18 cellular contexts compared by ENCODE assay signal in genomic region chr14:94158239-94158888, GRCh38. TPM values are rescaled to one million over a fixed set of nuclear protein-coding genes. Genes with fewer than 3 reads are reported as not detected.
A peak's percentile ranks its signal among the peaks of the same experiment; 100 is the strongest.
DNase-seq lines count a peak whose midpoint lies in the region; ATAC-seq, FAIRE-seq and TF ChIP-seq lines count a peak whose summit lies in the region.
"Had no signal": no experiment of that assay in that cellular context is flagged by ENCODE, and none has a peak within 500 bp of the region (broad histone marks: within the 10 kb centered on the region; RNA-seq: fewer than 3 reads in every experiment).

No MANE protein-coding gene starts in this region.

- DNase-seq in activated T-helper 1 cell treated with Interleukin-2 at 50 U/mL for 16 hours (ENCODE audit: low read depth), result peak; percentile 14
- no peak for DNase-seq in activated T-helper 1 cell treated with anti-CD3 and anti-CD28 coated beads, Interleukin-12 subunit alpha, Interleukin-12 subunit beta, Interleukin-2, Interleukin-4 antibody, amounts not matched to agents 30 ng/mL and 10 ng/mL and 1 ng/mL, durations not matched to agents 14 hours and 24 hours and 36 hours (ENCODE audit: low spot score)
- peak; percentile 73 for DNase-seq in activated CD4-positive, alpha-beta memory T cell treated with anti-CD3 and anti-CD28 coated beads, Interleukin-2, amount 10 ng/mL, durations not matched to agents 7 days and 5 days
- DNase-seq in left lobe of liver (ENCODE audit: low spot score), result no peak
- DNase-seq in GM12891 (ENCODE audit: insufficient read length, low spot score), result no peak
- no peak for DNase-seq in NCI-H82 treated with DMSO at 0.1 percent for 48 hours (lab: John Stamatoyannopoulos, UW; ENCODE audit: unreplicated experiment)
- DNase-seq: amniotic stem cell, HFFc6, IMR-90, SIG-M5, T1000 had no signal

- no peak overlapping the region for H3K27ac ChIP-seq in HEK293 (ENCODE audit: extremely low read depth, low read depth, low read length)
- H3K27ac ChIP-seq: epithelial cell of prostate, gastroesophageal sphincter had no signal

- peak; percentile 78 for ATAC-seq in left lobe of liver
- no peak for ATAC-seq in GM18505 (IDR thresholded peaks at IDR 0.05; ENCODE audit: unreplicated experiment)
- ATAC-seq: gastroesophageal sphincter had no signal

- no peaks in the 10 kb centered on the region for H3K36me3 ChIP-seq in HEK293 (ENCODE audit: control insufficient read depth in 2 of 2, insufficient read depth in 1 of 2, low read length in 2 of 2)
- H3K36me3 ChIP-seq: gastroesophageal sphincter had no signal

- peaks cover 33% of the 10 kb centered on the region for H3K4me1 Mint-ChIP-seq in activated T-helper 1 cell treated with anti-CD3 and anti-CD28 coated beads, Interleukin-12 subunit alpha, Interleukin-12 subunit beta, Interleukin-2, Interleukin-4 antibody, amounts not matched to agents 30 ng/mL and 10 ng/mL and 1 ng/mL, durations not matched to agents 14 hours and 24 hours and 36 hours (ENCODE audit: low read depth)
- peaks cover 54% of the 10 kb centered on the region for H3K4me1 Mint-ChIP-seq in activated CD4-positive, alpha-beta memory T cell treated with anti-CD3 and anti-CD28 coated beads, Interleukin-2, amount 10 ng/mL, durations not matched to agents 7 days and 5 days

- H3K4me3 ChIP-seq in HEK293 (ENCODE audit: low read depth, low read length), result no peak overlapping the region
- H3K4me3 ChIP-seq: gastroesophageal sphincter had no signal

- peaks cover 2% of the 10 kb centered on the region for H3K27me3 Mint-ChIP-seq in activated T-helper 1 cell treated with anti-CD3 and anti-CD28 coated beads, Interleukin-12 subunit alpha, Interleukin-12 subunit beta, Interleukin-2, Interleukin-4 antibody, amounts not matched to agents 30 ng/mL and 10 ng/mL and 1 ng/mL, durations not matched to agents 14 hours and 24 hours and 36 hours (ENCODE audit: insufficient read depth)
- no peaks in the 10 kb centered on the region for H3K27me3 Mint-ChIP-seq in activated CD4-positive, alpha-beta memory T cell treated with anti-CD3 and anti-CD28 coated beads, Interleukin-2, amount 10 ng/mL, durations not matched to agents 7 days and 5 days

- no peaks in the 10 kb centered on the region for H3K9me3 Mint-ChIP-seq in activated T-helper 1 cell treated with anti-CD3 and anti-CD28 coated beads, Interleukin-12 subunit alpha, Interleukin-12 subunit beta, Interleukin-2, Interleukin-4 antibody, amounts not matched to agents 30 ng/mL and 10 ng/mL and 1 ng/mL, durations not matched to agents 14 hours and 24 hours and 36 hours
- no peaks in the 10 kb centered on the region for H3K9me3 Mint-ChIP-seq in activated CD4-positive, alpha-beta memory T cell treated with anti-CD3 and anti-CD28 coated beads, Interleukin-2, amount 10 ng/mL, durations not matched to agents 7 days and 5 days
- H3K9me3 Mint-ChIP-seq: HFFc6 had no signal

- CTCF ChIA-PET in HEK293 (lab: Yijun Ruan, JAX), result interaction anchor here (1.0 to 2.1 kb wide), 2 partner anchors 13 to 21 kb away, joined by 3 to 10 read pairs; no protein-coding TSS in a partner anchor
- CTCF ChIA-PET in activated CD4-positive, alpha-beta memory T cell treated with anti-CD3 and anti-CD28 coated beads, Interleukin-2, amount 10 ng/mL, durations not matched to agents 7 days and 5 days (lab: Charles Lee), result interaction anchor here (1.3 to 5.0 kb wide), 5 partner anchors 22 to 218 kb away, joined by 4 to 35 read pairs (median 9); no protein-coding TSS in a partner anchor

- no peaks in the 10 kb centered on the region for H3K9me3 ChIP-seq in HEK293 (ENCODE audit: control insufficient read depth, insufficient read depth, low read depth, low read length)
- H3K9me3 ChIP-seq: gastroesophageal sphincter had no signal

- no peak for TF ChIP-seq CTCF in HEK293 (tag by site-specific recombination; IDR thresholded peaks at IDR 0.05)

- no peak for TF ChIP-seq POLR2A in GM12891 (IDR thresholded peaks at IDR 0.05; ENCODE audit: low read depth, low read length)
- TF ChIP-seq POLR2A in GM18505 (IDR thresholded peaks at IDR 0.05; ENCODE audit: borderline replicate concordance, extremely low read depth, insufficient read depth, insufficient read length), result no peak

- FAIRE-seq in GM12891 (lab: Jason Lieb, UNC), result no peak
- FAIRE-seq: colon, GM18507 had no signal

- intact Hi-C loops in activated T-helper 1 cell treated with anti-CD3 and anti-CD28 coated beads, Interleukin-12 subunit alpha, Interleukin-12 subunit beta, Interleukin-2, Interleukin-4 antibody, amounts not matched to agents 30 ng/mL and 10 ng/mL and 1 ng/mL, durations not matched to agents 14 hours and 24 hours and 36 hours (cut with micrococcal nuclease), result no loop called here

- POLR2A ChIA-PET in HEK293 (lab: Yijun Ruan, JAX), result no interaction called here
- POLR2A ChIA-PET in activated CD4-positive, alpha-beta memory T cell treated with anti-CD3 and anti-CD28 coated beads, Interleukin-2, amount 10 ng/mL, durations not matched to agents 7 days and 5 days (lab: Charles Lee), result interaction anchor here (0.6 to 1.9 kb wide), 6 partner anchors 11 to 77 kb away, joined by 3 to 14 read pairs (median 4); partner anchors contain the start of genes DDX24, IFI27L1 and PPP4R4

- H3K27ac Mint-ChIP-seq in activated T-helper 1 cell treated with anti-CD3 and anti-CD28 coated beads, Interleukin-12 subunit alpha, Interleukin-12 subunit beta, Interleukin-2, Interleukin-4 antibody, amounts not matched to agents 30 ng/mL and 10 ng/mL and 1 ng/mL, durations not matched to agents 14 hours and 24 hours and 36 hours, result no peak overlapping the region
- peak overlapping the region; percentile 74 for H3K27ac Mint-ChIP-seq in activated CD4-positive, alpha-beta memory T cell treated with anti-CD3 and anti-CD28 coated beads, Interleukin-2, amount 10 ng/mL, durations not matched to agents 7 days and 5 days
- H3K27ac Mint-ChIP-seq: HFFc6, nephron had no signal

- H3K4me1 ChIP-seq in HEK293 (ENCODE audit: control insufficient read depth, insufficient read depth, low read length), result no peaks in the 10 kb centered on the region; the same call in 1 of the 2 replicates

- H3K4me3 Mint-ChIP-seq in activated T-helper 1 cell treated with anti-CD3 and anti-CD28 coated beads, Interleukin-12 subunit alpha, Interleukin-12 subunit beta, Interleukin-2, Interleukin-4 antibody, amounts not matched to agents 30 ng/mL and 10 ng/mL and 1 ng/mL, durations not matched to agents 14 hours and 24 hours and 36 hours, result no peak overlapping the region
- peak overlapping the region; percentile 39 for H3K4me3 Mint-ChIP-seq in activated CD4-positive, alpha-beta memory T cell treated with anti-CD3 and anti-CD28 coated beads, Interleukin-2, amount 10 ng/mL, durations not matched to agents 7 days and 5 days
- H3K4me3 Mint-ChIP-seq: HFFc6, nephron had no signal

- H3K36me3 Mint-ChIP-seq in activated T-helper 1 cell treated with anti-CD3 and anti-CD28 coated beads, Interleukin-12 subunit alpha, Interleukin-12 subunit beta, Interleukin-2, Interleukin-4 antibody, amounts not matched to agents 30 ng/mL and 10 ng/mL and 1 ng/mL, durations not matched to agents 14 hours and 24 hours and 36 hours (ENCODE audit: low read depth), result no peaks in the 10 kb centered on the region
- no peaks in the 10 kb centered on the region for H3K36me3 Mint-ChIP-seq in activated CD4-positive, alpha-beta memory T cell treated with anti-CD3 and anti-CD28 coated beads, Interleukin-2, amount 10 ng/mL, durations not matched to agents 7 days and 5 days (ENCODE audit: low read depth)

TF ChIP-seq in GM12891, 5 proteins besides CTCF, POLR2A, EP300 and RAD21:
- TF ChIP-seq POLR2AphosphoS5 (IDR thresholded peaks at IDR 0.05; ENCODE audit: low read depth, low read length) (no peak), POU2F2 (IDR thresholded peaks at IDR 0.05; ENCODE audit: low read depth, low read length) (no peak), SPI1 (IDR thresholded peaks at IDR 0.05; ENCODE audit: low read depth, low read length) (no peak), PAX5 (IDR thresholded peaks at IDR 0.05; ENCODE audit: insufficient read depth, low read length, severe bottlenecking) (no peak), TAF1 (IDR thresholded peaks at IDR 0.05; ENCODE audit: low read depth, low read length) (no peak)

RNA-seq across cellular contexts. Expression of gene PPP4R4, which starts 15.8 kb away (rescaled TPM):
- total RNA-seq in activated T-helper 1 cell treated with anti-CD3 and anti-CD28 coated beads, Interleukin-12 subunit alpha, Interleukin-12 subunit beta, Interleukin-2, Interleukin-4 antibody, amounts not matched to agents 30 ng/mL and 10 ng/mL and 1 ng/mL, durations not matched to agents 14 hours and 24 hours and 36 hours, result 2.2 and 2.4 TPM in 2 replicates
- 1 to 10 TPM; 3.3 to 4.9 TPM for total RNA-seq in activated CD4-positive, alpha-beta memory T cell treated with anti-CD3 and anti-CD28 coated beads, Interleukin-2, amount 10 ng/mL, durations not matched to agents 7 days and 5 days
- total RNA-seq in left lobe of liver, result 0.28 TPM
- polyA plus RNA-seq in GM12891 (2012; ENCODE audit: low read depth, missing spikeins), result 0.04 TPM

RNA-seq across cellular contexts. Expression of gene IFI27L2, which starts 29.0 kb away (rescaled TPM):
- total RNA-seq in activated T-helper 1 cell treated with anti-CD3 and anti-CD28 coated beads, Interleukin-12 subunit alpha, Interleukin-12 subunit beta, Interleukin-2, Interleukin-4 antibody, amounts not matched to agents 30 ng/mL and 10 ng/mL and 1 ng/mL, durations not matched to agents 14 hours and 24 hours and 36 hours, result 33.5 and 36.1 TPM in 2 replicates
- total RNA-seq in activated CD4-positive, alpha-beta memory T cell treated with anti-CD3 and anti-CD28 coated beads, Interleukin-2, amount 10 ng/mL, durations not matched to agents 7 days and 5 days, result 100 to 1,000 TPM; 100 to 102 TPM
- total RNA-seq in left lobe of liver, result 1.2 TPM
- polyA plus RNA-seq in GM12891 (2012; ENCODE audit: low read depth, missing spikeins), result 140 TPM

RNA-seq across cellular contexts. Expression of gene IFI27, which starts 47.8 kb away (rescaled TPM):
- total RNA-seq in activated T-helper 1 cell treated with anti-CD3 and anti-CD28 coated beads, Interleukin-12 subunit alpha, Interleukin-12 subunit beta, Interleukin-2, Interleukin-4 antibody, amounts not matched to agents 30 ng/mL and 10 ng/mL and 1 ng/mL, durations not matched to agents 14 hours and 24 hours and 36 hours, result 37.0 and 42.2 TPM in 2 replicates
- total RNA-seq in activated CD4-positive, alpha-beta memory T cell treated with anti-CD3 and anti-CD28 coated beads, Interleukin-2, amount 10 ng/mL, durations not matched to agents 7 days and 5 days, result 100 to 1,000 TPM; 184 to 186 TPM
- total RNA-seq in left lobe of liver, result 20.4 TPM
- polyA plus RNA-seq in GM12891 (2012; ENCODE audit: low read depth, missing spikeins), result 2.4 TPM

Comparison
In these comparisons a context has a peak if more than half of its experiments do, and no peak if none do; other contexts are left out.
1. DNase-seq: peak in activated T-helper 1 cell treated with Interleukin-2 at 50 U/mL for 16 hours (single experiment) and activated CD4-positive, alpha-beta memory T cell treated with anti-CD3 and anti-CD28 coated beads, Interleukin-2, amount 10 ng/mL, durations not matched to agents 7 days and 5 days (single experiment); none in activated T-helper 1 cell treated with anti-CD3 and anti-CD28 coated beads, Interleukin-12 subunit alpha, Interleukin-12 subunit beta, Interleukin-2, Interleukin-4 antibody, amounts not matched to agents 30 ng/mL and 10 ng/mL and 1 ng/mL, durations not matched to agents 14 hours and 24 hours and 36 hours (single experiment), left lobe of liver (single experiment), GM12891 (single experiment) and NCI-H82 treated with DMSO at 0.1 percent for 48 hours (single experiment).
2. RNA of gene IFI27L2, which starts 29.0 kb away (total RNA-seq): 100 to 102 TPM in activated CD4-positive, alpha-beta memory T cell treated with anti-CD3 and anti-CD28 coated beads, Interleukin-2, amount 10 ng/mL, durations not matched to agents 7 days and 5 days and 33.5 to 36.1 TPM in activated T-helper 1 cell treated with anti-CD3 and anti-CD28 coated beads, Interleukin-12 subunit alpha, Interleukin-12 subunit beta, Interleukin-2, Interleukin-4 antibody, amounts not matched to agents 30 ng/mL and 10 ng/mL and 1 ng/mL, durations not matched to agents 14 hours and 24 hours and 36 hours; 1.2 TPM in left lobe of liver (single experiment); every median in the first group is over 10 times any median in the second.